In the genomic region with DNA sequence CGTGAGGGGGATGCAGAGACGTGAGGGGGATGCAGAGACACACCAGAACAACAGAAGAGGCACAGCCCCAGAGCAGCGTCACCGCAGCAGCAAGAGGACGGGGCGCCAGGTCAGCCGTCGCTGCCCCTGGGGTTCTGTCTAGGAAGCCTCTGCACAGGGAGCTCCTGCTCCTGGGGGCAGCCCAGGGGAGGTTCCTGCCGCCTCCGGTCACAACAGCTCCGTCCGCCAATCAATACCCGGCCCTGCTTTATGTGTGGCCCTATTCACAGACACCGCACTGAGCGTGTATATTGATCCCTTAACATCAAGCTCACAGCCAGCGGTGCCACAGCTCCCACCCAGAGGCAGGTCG, we compare ENCODE assay signal across 17 cellular contexts.
DNase-seq lines count a peak whose midpoint lies in the region; ATAC-seq, FAIRE-seq and TF ChIP-seq lines count a peak whose summit lies in the region.
"Had no signal": no experiment of that assay in that cellular context is flagged by ENCODE, and none has a peak within 500 bp of the region (broad histone marks: within the 10 kb centered on the region; RNA-seq: fewer than 3 reads in every experiment).

No MANE protein-coding gene starts in this region.

- BruUV-seq in OCI-LY7 (replicated peaks; lab: Mats Ljungman, UMichigan): no TSS peak

- no peaks in the 10 kb centered on the region for H3K9me3 ChIP-seq in CD8-positive, alpha-beta memory T cell (ENCODE audit: low read length)
- H3K9me3 ChIP-seq in OCI-LY7 (ENCODE audit: low read length): no peaks in the 10 kb centered on the region
- H3K9me3 ChIP-seq: HAP-1 had no signal

- H3K4me1 ChIP-seq in CD8-positive, alpha-beta memory T cell (ENCODE audit: insufficient read depth, low read length): peaks cover 20% of the 10 kb centered on the region
- no peaks in the 10 kb centered on the region for H3K4me1 ChIP-seq in OCI-LY7 (ENCODE audit: insufficient read depth, low read length, poor library complexity, severe bottlenecking)
- H3K4me1 ChIP-seq: HAP-1 had no signal

- peak overlapping the region; percentile 58 for H3K4me3 Mint-ChIP-seq in activated naive CD4-positive, alpha-beta T cell treated with anti-CD3 and anti-CD28 coated beads, Interleukin-2, amount 50 U/mL, for 24 hours
- peak overlapping the region in 4 of 7 donors; percentile 41 to 77 (median 50) for H3K4me3 Mint-ChIP-seq in CD8-positive, alpha-beta memory T cell
- H3K4me3 Mint-ChIP-seq in central memory CD8-positive, alpha-beta T cell: no peak overlapping the region

- H3K36me3 Mint-ChIP-seq in activated naive CD4-positive, alpha-beta T cell treated with anti-CD3 and anti-CD28 coated beads, Interleukin-2, amount 50 U/mL, for 24 hours: no peaks in the 10 kb centered on the region
- peaks cover 6 to 9% of the 10 kb centered on the region in 2 donors for H3K36me3 Mint-ChIP-seq in activated naive CD4-positive, alpha-beta T cell treated with anti-CD3 and anti-CD28 coated beads, Interleukin-2, amount 50 U/mL, for 72 hours
- peaks cover 0 to 7% (median 2%) of the 10 kb centered on the region in 3 donors for H3K36me3 Mint-ChIP-seq in CD8-positive, alpha-beta memory T cell
- no peaks in the 10 kb centered on the region for H3K36me3 Mint-ChIP-seq in central memory CD8-positive, alpha-beta T cell (ENCODE audit: insufficient read depth)

- CTCF ChIA-PET in CD8-positive, alpha-beta memory T cell (lab: Charles Lee): no interaction called here
- CTCF ChIA-PET in OCI-LY7 (lab: Charles Lee; ENCODE audit: unreplicated experiment): no interaction called here

- no peaks in the 10 kb centered on the region for H3K27me3 ChIP-seq in CD8-positive, alpha-beta memory T cell (ENCODE audit: insufficient read depth, low read length, poor library complexity, severe bottlenecking)

- H4K20me1 ChIP-seq in OCI-LY7 (ENCODE audit: insufficient read depth, low read length): no peaks in the 10 kb centered on the region

- no peak for ATAC-seq in activated naive CD4-positive, alpha-beta T cell treated with anti-CD3 and anti-CD28 coated beads, Interleukin-2, amount 50 U/mL, for 72 hours
- ATAC-seq in central memory CD8-positive, alpha-beta T cell (replicated peaks; ENCODE audit: extremely low read depth, poor library complexity, severe bottlenecking): no peak

- H3K36me3 ChIP-seq in CD8-positive, alpha-beta memory T cell (ENCODE audit: insufficient read depth, low read length): no peaks in the 10 kb centered on the region
- no peaks in the 10 kb centered on the region for H3K36me3 ChIP-seq in OCI-LY7 (ENCODE audit: insufficient read depth, low read length)
- H3K36me3 ChIP-seq: HAP-1 had no signal

- H3K4me3 ChIP-seq in CD8-positive, alpha-beta memory T cell (ENCODE audit: low read length): no peak overlapping the region
- no peak overlapping the region for H3K4me3 ChIP-seq in OCI-LY7 (ENCODE audit: low read depth, low read length, poor library complexity, severe bottlenecking)
- H3K4me3 ChIP-seq: HAP-1 had no signal

- intact Hi-C loops in OCI-LY7 (cut with micrococcal nuclease; ENCODE audit: unreplicated experiment): no loop called here

- no peak overlapping the region for H3K4me2 ChIP-seq in OCI-LY7 (ENCODE audit: low read length)

- no peaks in the 10 kb centered on the region for H3K9me3 Mint-ChIP-seq in activated naive CD4-positive, alpha-beta T cell treated with anti-CD3 and anti-CD28 coated beads, Interleukin-2, amount 50 U/mL, for 24 hours
- H3K9me3 Mint-ChIP-seq in activated naive CD4-positive, alpha-beta T cell treated with anti-CD3 and anti-CD28 coated beads, Interleukin-2, amount 50 U/mL, for 72 hours: peaks cover 7 to 10% of the 10 kb centered on the region in 2 donors
- peaks cover 0 to 5% (median 2%) of the 10 kb centered on the region in 5 donors for H3K9me3 Mint-ChIP-seq in CD8-positive, alpha-beta memory T cell
- peaks cover 14% of the 10 kb centered on the region for H3K9me3 Mint-ChIP-seq in central memory CD8-positive, alpha-beta T cell

- no peaks in the 10 kb centered on the region for H3K79me2 ChIP-seq in OCI-LY7 (ENCODE audit: insufficient read depth, low read depth, low read length)

- no peak for DNase-seq in activated naive CD4-positive, alpha-beta T cell treated with anti-CD3 and anti-CD28 coated beads, Interleukin-2, amount 50 U/mL, for 72 hours (ENCODE audit: low spot score in 2 of 2)
- DNase-seq in CD8-positive, alpha-beta memory T cell: no peak
- no peak for DNase-seq in central memory CD8-positive, alpha-beta T cell (ENCODE audit: low spot score in 2 of 2)
- DNase-seq in RCC 7860 (ENCODE audit: low spot score) (no peak), frontal cortex (ENCODE audit: low spot score in 2 of 2) (no peak), OCI-LY7 (ENCODE audit: low spot score) (no peak)
- DNase-seq: ACHN, AML-193, DMS 273 treated with DMSO at 0.1 percent for 48 hours, GDM1, NCI-H1048, NCI-H524, RPMI8226 had no signal

- no peak for TF ChIP-seq CTCF in OCI-LY7 (conservative IDR thresholded peaks at IDR 0.05; ENCODE audit: low read length)

- H3K27ac ChIP-seq in CD8-positive, alpha-beta memory T cell (ENCODE audit: low read depth, low read length): no peak overlapping the region
- no peak overlapping the region for H3K27ac ChIP-seq in OCI-LY7 (ENCODE audit: low read depth, low read length, poor library complexity, severe bottlenecking)

- peaks cover 37% of the 10 kb centered on the region for H3K4me1 Mint-ChIP-seq in activated naive CD4-positive, alpha-beta T cell treated with anti-CD3 and anti-CD28 coated beads, Interleukin-2, amount 50 U/mL, for 24 hours
- H3K4me1 Mint-ChIP-seq in CD8-positive, alpha-beta memory T cell: peaks cover 27 to 39% (median 36%) of the 10 kb centered on the region in 3 donors
- H3K4me1 Mint-ChIP-seq in central memory CD8-positive, alpha-beta T cell: peaks cover 7% of the 10 kb centered on the region

- H3K27me3 Mint-ChIP-seq in activated naive CD4-positive, alpha-beta T cell treated with anti-CD3 and anti-CD28 coated beads, Interleukin-2, amount 50 U/mL, for 24 hours: no peaks in the 10 kb centered on the region
- H3K27me3 Mint-ChIP-seq in CD8-positive, alpha-beta memory T cell: peaks cover 0 to 2% of the 10 kb centered on the region in 2 donors
- H3K27me3 Mint-ChIP-seq in central memory CD8-positive, alpha-beta T cell: no peaks in the 10 kb centered on the region

- H2AFZ ChIP-seq in OCI-LY7 (ENCODE audit: low read length): no peak overlapping the region

- peak overlapping the region; percentile 84 for H3K27ac Mint-ChIP-seq in activated naive CD4-positive, alpha-beta T cell treated with anti-CD3 and anti-CD28 coated beads, Interleukin-2, amount 50 U/mL, for 24 hours
- H3K27ac Mint-ChIP-seq in activated naive CD4-positive, alpha-beta T cell treated with anti-CD3 and anti-CD28 coated beads, Interleukin-2, amount 50 U/mL, for 72 hours: peak overlapping the region in 1 of 2 donors; percentile 19
- H3K27ac Mint-ChIP-seq in CD8-positive, alpha-beta memory T cell: peak overlapping the region in 5 of 8 donors; percentile 55 to 95 (median 66)
- H3K27ac Mint-ChIP-seq in central memory CD8-positive, alpha-beta T cell (ENCODE audit: low read depth): peak overlapping the region; percentile 60

- FAIRE-seq in RCC 7860 (lab: Jason Lieb, UNC) (no peak), frontal cortex (lab: Jason Lieb, UNC) (no peak)
- FAIRE-seq: GM12891, GM18507 had no signal

- POLR2A ChIA-PET in CD8-positive, alpha-beta memory T cell (lab: Charles Lee): no interaction called here
- POLR2A ChIA-PET in OCI-LY7 (lab: Charles Lee): no interaction called here

- no peaks in the 10 kb centered on the region for H3K9me2 ChIP-seq in OCI-LY7 (ENCODE audit: insufficient read depth, low read length)
